In genomic region chr3:49636883-49637609, GRCh38 we compare ENCODE assay signal across 20 cellular contexts. TPM values are rescaled to one million over a fixed set of nuclear protein-coding genes. Genes with fewer than 3 reads are reported as not detected.
DNase-seq lines count a peak whose midpoint lies in the region; ATAC-seq and TF ChIP-seq lines count a peak whose summit lies in the region.
"Had no signal": no experiment of that assay in that cellular context is flagged by ENCODE, and none has a peak within 500 bp of the region (broad histone marks: within the 10 kb centered on the region; RNA-seq: fewer than 3 reads in every experiment).

No MANE protein-coding gene starts in this region.

- no peak for TF ChIP-seq CTCF in colonic mucosa (IDR thresholded peaks at IDR 0.05)

- CTCF ChIA-PET in activated CD4-positive, alpha-beta T cell treated with anti-CD3 and anti-CD28 coated beads for 36 hours (lab: Charles Lee) = interaction anchor here (0.6 to 2.3 kb wide), 6 partner anchors 23 to 361 kb away, joined by 3 to 9 read pairs (median 3); no protein-coding TSS in a partner anchor
- CTCF ChIA-PET in activated CD4-positive, alpha-beta T cell treated with anti-CD3 and anti-CD28 coated beads, Interleukin-2, amount 10 ng/mL, durations not matched to agents 7 days and 5 days (lab: Charles Lee) = interaction anchor here (0.6 to 2.7 kb wide), 4 partner anchors 33 to 397 kb away, joined by 3 to 12 read pairs (median 6); no protein-coding TSS in a partner anchor

- no peak overlapping the region for H3K27ac Mint-ChIP-seq in activated CD4-positive, alpha-beta T cell treated with anti-CD3 and anti-CD28 coated beads for 36 hours
- no peak overlapping the region for H3K27ac Mint-ChIP-seq in activated CD4-positive, alpha-beta T cell treated with anti-CD3 and anti-CD28 coated beads, Interleukin-2, amount 10 ng/mL, durations not matched to agents 7 days and 5 days
- H3K27ac Mint-ChIP-seq: activated naive CD8-positive, alpha-beta T cell had no signal

- intact Hi-C loops in activated CD4-positive, alpha-beta T cell treated with anti-CD3 and anti-CD28 coated beads for 36 hours (cut with DNase I, micrococcal nuclease) = no loop called here
- intact Hi-C loops in posterior vena cava (cut with DNase I) = no loop called here
- intact Hi-C loops in colonic mucosa (cut with DNase I) = no loop called here

- ATAC-seq in activated CD4-positive, alpha-beta T cell treated with anti-CD3 and anti-CD28 coated beads for 36 hours = peak; percentile 65
- ATAC-seq: body of pancreas, left ventricle myocardium superior had no signal

- no peaks in the 10 kb centered on the region for H3K9me3 Mint-ChIP-seq in activated CD4-positive, alpha-beta T cell treated with anti-CD3 and anti-CD28 coated beads for 36 hours (ENCODE audit: low read depth)
- H3K9me3 Mint-ChIP-seq in activated CD4-positive, alpha-beta T cell treated with anti-CD3 and anti-CD28 coated beads, Interleukin-2, amount 10 ng/mL, durations not matched to agents 7 days and 5 days = no peaks in the 10 kb centered on the region

- H3K36me3 Mint-ChIP-seq in activated CD4-positive, alpha-beta T cell treated with anti-CD3 and anti-CD28 coated beads for 36 hours (ENCODE audit: low read depth) = no peaks in the 10 kb centered on the region
- no peaks in the 10 kb centered on the region for H3K36me3 Mint-ChIP-seq in activated CD4-positive, alpha-beta T cell treated with anti-CD3 and anti-CD28 coated beads, Interleukin-2, amount 10 ng/mL, durations not matched to agents 7 days and 5 days (ENCODE audit: low read depth)
- H3K36me3 Mint-ChIP-seq: activated naive CD8-positive, alpha-beta T cell had no signal

- DNase-seq in activated CD4-positive, alpha-beta T cell treated with anti-CD3 and anti-CD28 coated beads for 36 hours = peak; percentile 35
- DNase-seq in activated CD4-positive, alpha-beta T cell treated with anti-CD3 and anti-CD28 coated beads, Interleukin-2, amount 10 ng/mL, durations not matched to agents 7 days and 5 days = no peak
- DNase-seq in Ammon's horn (ENCODE audit: low spot score) (peak; percentile 48), kidney tubule cell (ENCODE audit: low spot score) (peak; percentile 60), posterior vena cava (ENCODE audit: low spot score) (no peak), colonic mucosa (no peak), NCI-H1436 treated with DMSO at 0.1 percent for 48 hours (lab: John Stamatoyannopoulos, UW) (no peak)
- DNase-seq: activated CD4-positive, alpha-beta T cell treated with anti-CD3 and anti-CD28 coated beads for 4 hours; body of pancreas; COR-L47; left ventricle myocardium superior; NCI-H1417; NCI-H2107; NCI-H510A treated with DMSO at 0.1 percent for 48 hours; stimulated activated CD4-positive, alpha-beta T cell treated with anti-CD3 and anti-CD28 coated beads, Interleukin-12 subunit alpha, Interleukin-12 subunit beta, amount 100 ng/mL, for 4 hours; stimulated activated CD8-positive, alpha-beta memory T cell treated with anti-CD3 and anti-CD28 coated beads, Interleukin-4, amount 100 ng/mL, for 48 hours had no signal

- H3K27ac ChIP-seq in angular gyrus (ENCODE audit: low read depth, low read length) = peak overlapping the region; percentile 91
- H3K27ac ChIP-seq in colonic mucosa = no peak overlapping the region
- H3K27ac ChIP-seq: body of pancreas had no signal

- H3K27me3 Mint-ChIP-seq in activated CD4-positive, alpha-beta T cell treated with anti-CD3 and anti-CD28 coated beads for 36 hours = no peaks in the 10 kb centered on the region
- H3K27me3 Mint-ChIP-seq in activated CD4-positive, alpha-beta T cell treated with anti-CD3 and anti-CD28 coated beads, Interleukin-2, amount 10 ng/mL, durations not matched to agents 7 days and 5 days = peaks cover 5% of the 10 kb centered on the region
- H3K27me3 Mint-ChIP-seq: activated naive CD8-positive, alpha-beta T cell had no signal

- no peaks in the 10 kb centered on the region for H3K36me3 ChIP-seq in colonic mucosa

- H3K4me3 Mint-ChIP-seq in activated CD4-positive, alpha-beta T cell treated with anti-CD3 and anti-CD28 coated beads for 36 hours = no peak overlapping the region
- no peak overlapping the region for H3K4me3 Mint-ChIP-seq in activated CD4-positive, alpha-beta T cell treated with anti-CD3 and anti-CD28 coated beads, Interleukin-2, amount 10 ng/mL, durations not matched to agents 7 days and 5 days
- H3K4me3 Mint-ChIP-seq: activated naive CD8-positive, alpha-beta T cell; neural crest cell had no signal

- H3K9ac ChIP-seq in colonic mucosa (ENCODE audit: low read depth in 2 of 2, low read length in 2 of 2) = no peak overlapping the region

- no peak overlapping the region for H3K4me3 ChIP-seq in colonic mucosa
- H3K4me3 ChIP-seq: body of pancreas, coronary artery had no signal

- H3K4me1 Mint-ChIP-seq in activated CD4-positive, alpha-beta T cell treated with anti-CD3 and anti-CD28 coated beads for 36 hours = peaks cover 3% of the 10 kb centered on the region
- H3K4me1 Mint-ChIP-seq in activated CD4-positive, alpha-beta T cell treated with anti-CD3 and anti-CD28 coated beads, Interleukin-2, amount 10 ng/mL, durations not matched to agents 7 days and 5 days = no peaks in the 10 kb centered on the region
- H3K4me1 Mint-ChIP-seq: neural crest cell had no signal

- no peaks in the 10 kb centered on the region for H3K4me1 ChIP-seq in colonic mucosa
- H3K4me1 ChIP-seq: body of pancreas had no signal

- no peaks in the 10 kb centered on the region for H3K9me3 ChIP-seq in colonic mucosa
- H3K9me3 ChIP-seq: body of pancreas had no signal

- no peaks in the 10 kb centered on the region for H3K27me3 ChIP-seq in colonic mucosa
- H3K27me3 ChIP-seq: body of pancreas had no signal

- POLR2A ChIA-PET in activated CD4-positive, alpha-beta T cell treated with anti-CD3 and anti-CD28 coated beads for 36 hours (lab: Charles Lee) = no interaction called here
- POLR2A ChIA-PET in activated CD4-positive, alpha-beta T cell treated with anti-CD3 and anti-CD28 coated beads, Interleukin-2, amount 10 ng/mL, durations not matched to agents 7 days and 5 days (lab: Charles Lee) = no interaction called here

RNA-seq across cellular contexts. Expression of gene APEH, which starts 37.1 kb away (rescaled TPM):
- 100 to 1,000 TPM; 110 to 137 TPM for total RNA-seq in activated CD4-positive, alpha-beta T cell treated with anti-CD3 and anti-CD28 coated beads for 36 hours
- total RNA-seq in activated CD4-positive, alpha-beta T cell treated with anti-CD3 and anti-CD28 coated beads, Interleukin-2, amount 10 ng/mL, durations not matched to agents 7 days and 5 days = 100 to 1,000 TPM; 137 TPM
- total RNA-seq in posterior vena cava (10 to 100 TPM; 51.8 to 52.5 TPM), colonic mucosa (100 to 1,000 TPM; 151 to 278 TPM)

RNA-seq across cellular contexts. Expression of gene MST1, which starts 52.2 kb away (rescaled TPM):
- total RNA-seq in activated CD4-positive, alpha-beta T cell treated with anti-CD3 and anti-CD28 coated beads for 36 hours = 1 to 10 TPM; 8.7 to 9.7 TPM
- total RNA-seq in activated CD4-positive, alpha-beta T cell treated with anti-CD3 and anti-CD28 coated beads, Interleukin-2, amount 10 ng/mL, durations not matched to agents 7 days and 5 days = 10 to 100 TPM in 1 of 2 experiments, 1 to 10 TPM in 1; 8.4 to 10.0 TPM
- total RNA-seq in posterior vena cava = 1 to 10 TPM; 3.0 to 9.1 TPM
- total RNA-seq in colonic mucosa = 10 to 100 TPM; 27.7 to 49.9 TPM

RNA-seq across cellular contexts. Expression of gene RNF123, which starts 52.3 kb away (rescaled TPM):
- total RNA-seq in activated CD4-positive, alpha-beta T cell treated with anti-CD3 and anti-CD28 coated beads for 36 hours = 10 to 100 TPM; 25.2 to 32.7 TPM
- 10 to 100 TPM; 47.5 to 49.2 TPM for total RNA-seq in activated CD4-positive, alpha-beta T cell treated with anti-CD3 and anti-CD28 coated beads, Interleukin-2, amount 10 ng/mL, durations not matched to agents 7 days and 5 days
- total RNA-seq in posterior vena cava (10 to 100 TPM; 28.3 to 29.5 TPM), colonic mucosa (10 to 100 TPM; 36.4 to 39.3 TPM)

Comparison
In these comparisons a context has a peak if more than half of its experiments do, and no peak if none do; other contexts are left out.
1. DNase-seq: peak in activated CD4-positive, alpha-beta T cell treated with anti-CD3 and anti-CD28 coated beads for 36 hours (single experiment), Ammon's horn (single experiment) and kidney tubule cell (single experiment); none in activated CD4-positive, alpha-beta T cell treated with anti-CD3 and anti-CD28 coated beads, Interleukin-2, amount 10 ng/mL, durations not matched to agents 7 days and 5 days (single experiment), posterior vena cava (single experiment), colonic mucosa (single experiment) and NCI-H1436 treated with DMSO at 0.1 percent for 48 hours (single experiment).